Comparison of ENCODE assay signal across 9 cellular contexts in genomic region chr3:120908803-120909601, GRCh38. TPM values are rescaled to one million over a fixed set of nuclear protein-coding genes. Genes with fewer than 3 reads are reported as not detected.
DNase-seq lines count a peak whose midpoint lies in the region; ATAC-seq, FAIRE-seq and TF ChIP-seq lines count a peak whose summit lies in the region.
"Had no signal": no experiment of that assay in that cellular context is flagged by ENCODE, and none has a peak within 500 bp of the region (broad histone marks: within the 10 kb centered on the region; RNA-seq: fewer than 3 reads in every experiment).

No MANE protein-coding gene starts in this region.

- TF ChIP-seq POLR2A in endothelial cell of umbilical vein (IDR thresholded peaks at IDR 0.05; ENCODE audit: low read depth, low read length): no peak

- H3K9me1 ChIP-seq in endothelial cell of umbilical vein (replicated peaks; ENCODE audit: control insufficient read depth, extremely low read depth, insufficient read depth, low read length): no peaks in the 10 kb centered on the region

- no TSS peak for BruUV-seq in endothelial cell of umbilical vein (replicated peaks; lab: Mats Ljungman, UMichigan)

- H3K4me3 ChIP-seq in endothelial cell of umbilical vein (replicated peaks in 1 of 3; ENCODE audit: insufficient read depth in 1 of 3, low read depth in 1 of 3, low read length in 3 of 3): peak overlapping the region; percentile 5 to 26 (median 21)

- DNase-seq in DMS153 treated with DMSO at 0.1 percent for 48 hours (lab: John Stamatoyannopoulos, UW; ENCODE audit: unreplicated experiment): peak; percentile 31
- DNase-seq in DMS153 (lab: John Stamatoyannopoulos, UW): no peak
- peak; percentile 72 for DNase-seq in NCI-H2171 (lab: John Stamatoyannopoulos, UW)
- DNase-seq in endothelial cell of umbilical vein (ENCODE audit: low read depth, low spot score): no peak
- DNase-seq in retina: peak; percentile 66
- no peak for DNase-seq in GOT3 (lab: John Stamatoyannopoulos, UW)
- no peak for DNase-seq in HuH-7.5 (ENCODE audit: low spot score)

- POLR2A ChIA-PET in endothelial cell of umbilical vein (lab: Charles Lee): no interaction called here

- H3K36me3 ChIP-seq in endothelial cell of umbilical vein (ENCODE audit: control insufficient read depth in 2 of 2, extremely low read depth in 1 of 2, insufficient read depth in 2 of 2, low read length in 2 of 2): no peaks in the 10 kb centered on the region

- H3K9ac ChIP-seq in endothelial cell of umbilical vein (replicated peaks; ENCODE audit: extremely low read depth, insufficient read depth, low read length): no peak overlapping the region

- TF ChIP-seq CTCF in endothelial cell of umbilical vein (IDR thresholded peaks at IDR 0.05; ENCODE audit: extremely low read depth in 1 of 2, insufficient read depth in 1 of 2, low read depth in 1 of 2, low read length in 2 of 2): no peak

- peaks cover 9% of the 10 kb centered on the region for H3K4me1 ChIP-seq in endothelial cell of umbilical vein (ENCODE audit: control insufficient read depth, extremely low read depth, insufficient read depth, low read length)

- no peak overlapping the region for H3K27ac ChIP-seq in endothelial cell of umbilical vein (ENCODE audit: insufficient read depth, low read depth, low read length)

- dilution Hi-C loops in endothelial cell of umbilical vein (cut with MboI; ENCODE audit: extremely low pct_ligation_motif_present, low sequenced_read_pairs): no loop called here

- intact Hi-C loops in endothelial cell of umbilical vein (cut with micrococcal nuclease): loop anchor here (2.0 to 5.0 kb wide), 3 partner anchors 166 to 350 kb away; partner anchors contain the start of genes GTF2E1 and RABL3

- H3K27me3 ChIP-seq in endothelial cell of umbilical vein (ENCODE audit: control insufficient read depth in 2 of 2, insufficient read depth in 2 of 2, low read length in 2 of 2): peaks cover 15 to 33% of the 10 kb centered on the region in 2 experiments

- peak overlapping the region; percentile 50 for H3K4me2 ChIP-seq in endothelial cell of umbilical vein (ENCODE audit: insufficient read depth, low read length)

- peaks cover 2% of the 10 kb centered on the region for H4K20me1 ChIP-seq in endothelial cell of umbilical vein (replicated peaks; ENCODE audit: control insufficient read depth, extremely low read depth, insufficient read depth, low read length)

- H3K9me3 ChIP-seq in endothelial cell of umbilical vein (replicated peaks; ENCODE audit: control insufficient read depth, insufficient read depth, low read length): no peaks in the 10 kb centered on the region

- FAIRE-seq in endothelial cell of umbilical vein (lab: Jason Lieb, UNC): no peak
- FAIRE-seq: A204.1 had no signal

- ATAC-seq in HG03280 (IDR thresholded peaks at IDR 0.05; ENCODE audit: unreplicated experiment): no peak

- peak overlapping the region; percentile 83 for H2AFZ ChIP-seq in endothelial cell of umbilical vein (ENCODE audit: low read depth, low read length)

- CTCF ChIA-PET in endothelial cell of umbilical vein (lab: Charles Lee): no interaction called here

- no peaks in the 10 kb centered on the region for H3K79me2 ChIP-seq in endothelial cell of umbilical vein (ENCODE audit: control insufficient read depth, insufficient read depth, low read length)

TF ChIP-seq in endothelial cell of umbilical vein, 7 proteins besides CTCF, POLR2A, EP300 and RAD21:
- TF ChIP-seq POLR2AphosphoS5 (IDR thresholded peaks at IDR 0.05; ENCODE audit: insufficient read depth, low read depth, low read length): no peak
- no peak for TF ChIP-seq GATA2 (IDR thresholded peaks at IDR 0.05; ENCODE audit: insufficient read depth, insufficient read length, low read depth, low read length)
- TF ChIP-seq EZH2 (IDR thresholded peaks at IDR 0.05; ENCODE audit: borderline replicate concordance, low read depth, low read length, severe bottlenecking): peak; percentile 65
- TF ChIP-seq MYC (IDR thresholded peaks at IDR 0.05; ENCODE audit: low read depth, low read length): no peak
- no peak for TF ChIP-seq FOS (IDR thresholded peaks at IDR 0.05; ENCODE audit: borderline replicate concordance, insufficient read depth, low read length)
- no peak for TF ChIP-seq MAX (IDR thresholded peaks at IDR 0.05; ENCODE audit: insufficient read depth, insufficient read length)
- TF ChIP-seq JUN (IDR thresholded peaks at IDR 0.05; ENCODE audit: borderline replicate concordance, insufficient read depth, insufficient read length, low read depth): no peak

RNA-seq across cellular contexts. Expression of gene STXBP5L, which starts 1.0 kb away (rescaled TPM):
- not detected in 2 replicates for total RNA-seq in endothelial cell of umbilical vein
- not detected in 2 replicates for polyA plus RNA-seq in endothelial cell of umbilical vein
- not detected in 2 replicates for polyA plus RNA-seq in endothelial cell of umbilical vein (2011; cell fraction: cytosol; rRNA removed)
- not detected in 2 replicates for polyA plus RNA-seq in endothelial cell of umbilical vein (2011; cell fraction: nucleus; rRNA removed)
- polyA plus RNA-seq in endothelial cell of umbilical vein (2012): 0.01 TPM in 1 of 2 replicates, not detected in the other
- not detected in 2 replicates for polyA minus RNA-seq in endothelial cell of umbilical vein
- polyA minus RNA-seq in endothelial cell of umbilical vein (2011; cell fraction: cytosol; rRNA and poly(A)+ RNA removed): not detected
- polyA minus RNA-seq in endothelial cell of umbilical vein (2011; cell fraction: nucleus; rRNA and poly(A)+ RNA removed): not detected in 2 replicates

Comparison
In these comparisons a context has a peak if more than half of its experiments do, and no peak if none do; other contexts are left out.
1. DNase-seq: peak in DMS153 treated with DMSO at 0.1 percent for 48 hours (single experiment), NCI-H2171 (single experiment) and retina (single experiment); none in DMS153 (single experiment), endothelial cell of umbilical vein (single experiment), GOT3 (single experiment) and HuH-7.5 (single experiment).